In the genomic region with DNA sequence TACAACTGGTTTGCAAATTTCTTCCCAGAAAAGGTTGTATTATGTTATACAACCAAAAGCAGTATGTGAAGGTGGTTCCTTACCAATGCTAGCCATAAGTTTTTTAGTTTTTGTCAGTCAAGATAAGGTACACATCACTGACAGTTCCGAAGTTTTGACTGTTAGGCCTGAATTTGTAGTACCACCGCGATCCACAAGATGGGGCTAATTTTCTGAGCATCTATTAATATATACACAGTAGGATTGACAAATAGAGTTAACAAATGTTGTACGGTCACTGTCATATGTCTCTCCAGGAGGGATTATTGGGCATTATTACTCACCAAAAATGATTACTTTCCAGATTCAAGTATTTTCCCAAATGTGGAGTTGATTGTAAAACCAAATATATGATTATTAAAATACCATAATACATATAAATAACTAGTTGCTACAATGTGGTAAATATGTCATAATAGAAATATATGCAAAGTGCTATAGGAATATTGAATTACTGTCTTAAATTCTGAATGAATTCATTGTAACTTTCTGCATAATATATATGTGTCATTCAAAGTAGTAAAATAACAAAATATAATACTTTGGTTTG, we compare ENCODE assay signal across 8 cellular contexts. TPM values are rescaled to one million over a fixed set of nuclear protein-coding genes. Genes with fewer than 3 reads are reported as not detected.
DNase-seq lines count a peak whose midpoint lies in the region; ATAC-seq and TF ChIP-seq lines count a peak whose summit lies in the region.

No MANE protein-coding gene starts in this region.

- H3K4me2 ChIP-seq in PC-9, result no peak overlapping the region

- peak; percentile 53 for DNase-seq in EL
- peak in 1 of 2 experiments; percentile 39 for DNase-seq in PC-9
- peak in 1 of 2 donors; percentile 59 for DNase-seq in activated naive CD4-positive, alpha-beta T cell treated with anti-CD3 and anti-CD28 coated beads, Interleukin-2, amount 50 U/mL, for 72 hours (ENCODE audit: low spot score in 2 of 2)
- DNase-seq in left cardiac atrium, result peak; percentile 42
- peak; percentile 75 for DNase-seq in sciatic nerve (ENCODE audit: low spot score)

- TF ChIP-seq CTCF in PC-9 (conservative IDR thresholded peaks at IDR 0.05), result peak; percentile 81

- ATAC-seq in GM19468 (IDR thresholded peaks at IDR 0.05; ENCODE audit: extremely low read depth, unreplicated experiment) (peak; percentile 51), HG03571 (IDR thresholded peaks at IDR 0.05; ENCODE audit: unreplicated experiment) (peak; percentile 87), left cardiac atrium (peak in 1 of 2 donors; percentile 65), sciatic nerve (peak; percentile 60), GM21423 (IDR thresholded peaks at IDR 0.05; ENCODE audit: unreplicated experiment) (no peak)
- ATAC-seq in activated naive CD4-positive, alpha-beta T cell treated with anti-CD3 and anti-CD28 coated beads, Interleukin-2, amount 50 U/mL, for 72 hours, result peak; percentile 22 to 60

- no peak overlapping the region for H3K27ac Mint-ChIP-seq in activated naive CD4-positive, alpha-beta T cell treated with anti-CD3 and anti-CD28 coated beads, Interleukin-2, amount 50 U/mL, for 72 hours

- H3K27ac ChIP-seq in PC-9, result no peak overlapping the region

- H3K36me3 ChIP-seq in PC-9 (ENCODE audit: low read depth), result no peaks in the 10 kb centered on the region

- intact Hi-C loops in PC-9 (cut with micrococcal nuclease; ENCODE audit: unreplicated experiment), result loop anchor here (1.0 to 10.0 kb wide), 3 partner anchors 151 to 513 kb away; no protein-coding TSS in a partner anchor
- intact Hi-C loops in left cardiac atrium (cut with DNase I), result loop anchor here (2.0 to 10.0 kb wide), 2 partner anchors 241 to 243 kb away; no protein-coding TSS in a partner anchor
- intact Hi-C loops in sciatic nerve (cut with DNase I), result loop anchor here (10.0 kb wide), 1 partner anchor 241 kb away; no protein-coding TSS in a partner anchor

- no peaks in the 10 kb centered on the region for H4K20me1 ChIP-seq in PC-9 (ENCODE audit: insufficient read depth)

- BruUV-seq in PC-9 (replicated peaks; lab: Mats Ljungman, UMichigan), result no TSS peak

- POLR2A ChIA-PET in PC-9 (lab: Charles Lee; ENCODE audit: unreplicated experiment), result no interaction called here

- no peaks in the 10 kb centered on the region for H3K79me2 ChIP-seq in PC-9 (ENCODE audit: low read depth)

- H3K9me3 Mint-ChIP-seq in activated naive CD4-positive, alpha-beta T cell treated with anti-CD3 and anti-CD28 coated beads, Interleukin-2, amount 50 U/mL, for 72 hours, result no peaks in the 10 kb centered on the region

- no peak overlapping the region for H2AFZ ChIP-seq in PC-9

- CTCF ChIA-PET in PC-9 (lab: Charles Lee), result no interaction called here

- H3K4me1 ChIP-seq in PC-9 (replicated peaks; ENCODE audit: insufficient read depth), result no peaks in the 10 kb centered on the region

- H3K9me2 ChIP-seq in PC-9 (ENCODE audit: insufficient read depth), result no peaks in the 10 kb centered on the region

- H3F3A ChIP-seq in PC-9 (ENCODE audit: insufficient read depth, low read depth), result 0 out of 2 replicates have a peak, but pooled peaks cover 5% of the 10 kb centered on the region

- no peak overlapping the region for H3K4me3 ChIP-seq in PC-9

- H3K27me3 ChIP-seq in PC-9 (ENCODE audit: insufficient read depth, low read depth), result no peaks in the 10 kb centered on the region

- no peaks in the 10 kb centered on the region for H3K9me3 ChIP-seq in PC-9 (ENCODE audit: insufficient read depth, low read depth)

- no peaks in the 10 kb centered on the region for H3K36me3 Mint-ChIP-seq in activated naive CD4-positive, alpha-beta T cell treated with anti-CD3 and anti-CD28 coated beads, Interleukin-2, amount 50 U/mL, for 72 hours

RNA-seq across cellular contexts. Expression of a gene that starts 28.4 kb away (rescaled TPM):
- not detected in 2 replicates for total RNA-seq in PC-9 (2021)
- total RNA-seq in activated naive CD4-positive, alpha-beta T cell treated with anti-CD3 and anti-CD28 coated beads, Interleukin-2, amount 50 U/mL, for 72 hours, result not detected
- not detected for total RNA-seq in left cardiac atrium
- not detected for total RNA-seq in sciatic nerve
